ENCODE assay signal across 10 cellular contexts in genomic region chr1:27961646-27962221, GRCh38. TPM values are rescaled to one million over a fixed set of nuclear protein-coding genes. Genes with fewer than 3 reads are reported as not detected.
DNase-seq lines count a peak whose midpoint lies in the region; ATAC-seq and TF ChIP-seq lines count a peak whose summit lies in the region.
"Had no signal": no experiment of that assay in that cellular context is flagged by ENCODE, and none has a peak within 500 bp of the region (broad histone marks: within the 10 kb centered on the region; RNA-seq: fewer than 3 reads in every experiment).

No MANE protein-coding gene starts in this region.

- H3K4me3 Mint-ChIP-seq in CD4-positive, alpha-beta memory T cell, result peak overlapping the region; percentile 78 to 92 (median 88)
- H3K4me3 Mint-ChIP-seq in dendritic cell treated with granulocyte-macrophage colony-stimulating factor and Interleukin-4, amounts not matched to agents 40 ng/mL and 50 ng/mL, for 4 days, result no peak overlapping the region

- no peaks in the 10 kb centered on the region for H3K9me3 Mint-ChIP-seq in CD4-positive, alpha-beta memory T cell
- H3K9me3 Mint-ChIP-seq in dendritic cell treated with granulocyte-macrophage colony-stimulating factor and Interleukin-4, amounts not matched to agents 40 ng/mL and 50 ng/mL, for 4 days, result no peaks in the 10 kb centered on the region

- no peak for ATAC-seq in HG03139 (IDR thresholded peaks at IDR 0.05; ENCODE audit: unreplicated experiment)
- ATAC-seq in GM21619 (IDR thresholded peaks at IDR 0.05; ENCODE audit: unreplicated experiment), result no peak

- H3K27me3 Mint-ChIP-seq in CD4-positive, alpha-beta memory T cell, result no peaks in the 10 kb centered on the region
- H3K27me3 Mint-ChIP-seq in dendritic cell treated with granulocyte-macrophage colony-stimulating factor and Interleukin-4, amounts not matched to agents 40 ng/mL and 50 ng/mL, for 4 days, result no peaks in the 10 kb centered on the region

- H3K27ac Mint-ChIP-seq in CD4-positive, alpha-beta memory T cell, result peak overlapping the region; percentile 75 to 92 (median 81)
- peak overlapping the region; percentile 52 for H3K27ac Mint-ChIP-seq in dendritic cell treated with granulocyte-macrophage colony-stimulating factor and Interleukin-4, amounts not matched to agents 40 ng/mL and 50 ng/mL, for 4 days

- H3K27me3 ChIP-seq in CD4-positive, alpha-beta memory T cell (ENCODE audit: insufficient read depth, low read length), result no peaks in the 10 kb centered on the region
- H3K27me3 ChIP-seq in MG63 (no peaks in the 10 kb centered on the region), neutrophil (no peaks in the 10 kb centered on the region)
- H3K27me3 ChIP-seq: vagina had no signal

- intact Hi-C loops in CD4-positive, alpha-beta memory T cell (cut with micrococcal nuclease), result no loop called here
- intact Hi-C loops in dendritic cell treated with granulocyte-macrophage colony-stimulating factor and Interleukin-4, amounts not matched to agents 40 ng/mL and 50 ng/mL, for 4 days (cut with micrococcal nuclease), result no loop called here

- CTCF ChIA-PET in CD4-positive, alpha-beta memory T cell (lab: Charles Lee; ENCODE audit: partially characterized antibody), result interaction anchor here (1.0 to 1.8 kb wide), 5 partner anchors 15 to 21 kb away, joined by 3 to 4 read pairs (median 4); no protein-coding TSS in a partner anchor

- POLR2A ChIA-PET in CD4-positive, alpha-beta memory T cell (lab: Charles Lee; ENCODE audit: partially characterized antibody), result interaction anchor here (1.3 kb wide), 1 partner anchor 127 kb away, joined by 3 read pairs; the partner anchor contains the start of gene EYA3

- H3K9me3 ChIP-seq in CD4-positive, alpha-beta memory T cell (ENCODE audit: control insufficient read depth in 1 of 2, low read length in 2 of 2), result no peaks in the 10 kb centered on the region
- H3K9me3 ChIP-seq in MG63 (no peaks in the 10 kb centered on the region), neutrophil (no peaks in the 10 kb centered on the region)
- H3K9me3 ChIP-seq: vagina had no signal

- no peak overlapping the region for H3K27ac ChIP-seq in CD4-positive, alpha-beta memory T cell (ENCODE audit: low read depth, low read length)
- peak overlapping the region; percentile 96 for H3K27ac ChIP-seq in neutrophil

- no peak for DNase-seq in CD4-positive, alpha-beta memory T cell
- DNase-seq in MG63 (peak; percentile 59), NCI-H2081 treated with DMSO at 0.1 percent for 48 hours (lab: John Stamatoyannopoulos, UW) (no peak), mesenteric fat pad (ENCODE audit: low spot score) (no peak)

- peaks cover 17 to 35% (median 25%) of the 10 kb centered on the region in 4 donors for H3K4me1 Mint-ChIP-seq in CD4-positive, alpha-beta memory T cell
- peaks cover 25% of the 10 kb centered on the region for H3K4me1 Mint-ChIP-seq in dendritic cell treated with granulocyte-macrophage colony-stimulating factor and Interleukin-4, amounts not matched to agents 40 ng/mL and 50 ng/mL, for 4 days (ENCODE audit: low read depth)

- peaks cover 13 to 26% of the 10 kb centered on the region in 2 donors for H3K36me3 Mint-ChIP-seq in CD4-positive, alpha-beta memory T cell
- peaks cover 42% of the 10 kb centered on the region for H3K36me3 Mint-ChIP-seq in dendritic cell treated with granulocyte-macrophage colony-stimulating factor and Interleukin-4, amounts not matched to agents 40 ng/mL and 50 ng/mL, for 4 days (ENCODE audit: low read depth)

- peaks cover 32% of the 10 kb centered on the region for H3K4me1 ChIP-seq in CD4-positive, alpha-beta memory T cell (ENCODE audit: insufficient read depth, low read length)
- H3K4me1 ChIP-seq in neutrophil (ENCODE audit: control insufficient read depth in 1 of 2, insufficient read depth in 1 of 2, low read depth in 1 of 2, low read length in 1 of 2), result peaks cover 46% of the 10 kb centered on the region in 2 experiments

- H3K4me3 ChIP-seq in CD4-positive, alpha-beta memory T cell (ENCODE audit: low read length in 2 of 2), result no peak overlapping the region
- H3K4me3 ChIP-seq in MG63 (peak overlapping the region; percentile 56), neutrophil (ENCODE audit: low read depth in 1 of 2, low read length in 1 of 2) (peak overlapping the region; percentile 95 to 99)

- no peak for TF ChIP-seq CTCF in neutrophil (IDR thresholded peaks at IDR 0.05)

- H3K36me3 ChIP-seq in CD4-positive, alpha-beta memory T cell (ENCODE audit: insufficient read depth, low read length), result peaks cover 15% of the 10 kb centered on the region
- H3K36me3 ChIP-seq in MG63 (peaks cover 8% of the 10 kb centered on the region), neutrophil (peaks cover 42% of the 10 kb centered on the region)

RNA-seq across cellular contexts. Expression of gene XKR8, which starts 2.0 kb away (rescaled TPM):
- total RNA-seq in CD4-positive, alpha-beta memory T cell, result 10 to 100 TPM; 13.1 to 14.5 TPM
- 10 to 100 TPM; 18.9 to 24.7 TPM for polyA plus RNA-seq in CD4-positive, alpha-beta memory T cell
- total RNA-seq in MG63 (2014; rRNA removed; shearing (Covaris generic); ENCODE audit: low replicate concordance), result 13.9 and 16.1 TPM in 2 replicates
- 7.0 TPM for total RNA-seq in mesenteric fat pad
- total RNA-seq: H4 had no signal

RNA-seq across cellular contexts. Expression of gene SMPDL3B, which starts 26.9 kb away (rescaled TPM):
- total RNA-seq in CD4-positive, alpha-beta memory T cell, result not detected
- not detected for polyA plus RNA-seq in CD4-positive, alpha-beta memory T cell
- not detected in 2 replicates for total RNA-seq in MG63 (2014; rRNA removed; shearing (Covaris generic); ENCODE audit: low replicate concordance)
- total RNA-seq in mesenteric fat pad, result not detected

RNA-seq across cellular contexts. Expression of gene RPA2, which starts 47.4 kb away (rescaled TPM):
- total RNA-seq in CD4-positive, alpha-beta memory T cell, result 10 to 100 TPM; 60.5 to 66.1 TPM
- 100 to 1,000 TPM; 189 to 259 TPM for polyA plus RNA-seq in CD4-positive, alpha-beta memory T cell
- total RNA-seq in MG63 (2014; rRNA removed; shearing (Covaris generic); ENCODE audit: low replicate concordance), result 50.5 and 63.9 TPM in 2 replicates
- 31.6 TPM for total RNA-seq in mesenteric fat pad

Comparison
In these comparisons a context has a peak if more than half of its experiments do, and no peak if none do; other contexts are left out.
1. H3K4me3 ChIP-seq: peak in MG63 (single experiment) and neutrophil (2 of 2); none in CD4-positive, alpha-beta memory T cell (0 of 2).